9 cellular contexts compared by ENCODE assay signal in genomic region chr1:116540088-116540487, GRCh38. TPM values are rescaled to one million over a fixed set of nuclear protein-coding genes. Genes with fewer than 3 reads are reported as not detected.
A peak's percentile ranks its signal among the peaks of the same experiment; 100 is the strongest.
DNase-seq lines count a peak whose midpoint lies in the region; ATAC-seq and TF ChIP-seq lines count a peak whose summit lies in the region.
"Had no signal": no experiment of that assay in that cellular context is flagged by ENCODE, and none has a peak within 500 bp of the region (broad histone marks: within the 10 kb centered on the region; RNA-seq: fewer than 3 reads in every experiment).

No MANE protein-coding gene starts in this region.

- no peak overlapping the region for H3K4me3 Mint-ChIP-seq in HFFc6

- no peaks in the 10 kb centered on the region for H3K27me3 Mint-ChIP-seq in HFFc6 (ENCODE audit: insufficient read depth)

- DNase-seq in KBM-7 (peak; percentile 55), germinal center (ENCODE audit: low spot score) (peak; percentile 47), cortex of kidney (lab: John Stamatoyannopoulos, UW) (no peak), HFFc6 (no peak), NCI-H2107 treated with DMSO at 0.1 percent for 48 hours (lab: John Stamatoyannopoulos, UW; ENCODE audit: unreplicated experiment) (no peak), anterior cingulate cortex (lab: John Stamatoyannopoulos, UW) (no peak)
- DNase-seq: stomach had no signal

- TF ChIP-seq CTCF in HFFc6 (IDR thresholded peaks at IDR 0.05): no peak

- peaks cover 35% of the 10 kb centered on the region for H3K36me3 Mint-ChIP-seq in HFFc6 (ENCODE audit: low read depth)

- peaks cover 51% of the 10 kb centered on the region for H3K4me1 Mint-ChIP-seq in HFFc6 (ENCODE audit: low read depth)

- H3K27ac Mint-ChIP-seq in HFFc6: no peak overlapping the region

- ATAC-seq in GM18519 (IDR thresholded peaks at IDR 0.05; ENCODE audit: low FRiP score, unreplicated experiment) (peak; percentile 40), GM21717 (IDR thresholded peaks at IDR 0.05; ENCODE audit: unreplicated experiment) (peak; percentile 38)

- in situ Hi-C loops in KBM-7 (cut with MboI; ENCODE audit: low pct_unique_long_range_greater_than_20kb, low sequenced_read_pairs): no loop called here

- H3K9me3 Mint-ChIP-seq in HFFc6: no peaks in the 10 kb centered on the region

RNA-seq across cellular contexts. Expression of gene CD58, which starts 30.7 kb away (rescaled TPM):
- total RNA-seq in HFFc6 (2021; fragmentation: NEBNext Ultra II Directional; extraction: Animal tissue kit (Norgen Biotek cat#: 25700)): 1 to 10 TPM; 6.6 to 9.5 (median 8.5) TPM

Comparison
In these comparisons a context has a peak if more than half of its experiments do, and no peak if none do; other contexts are left out.
1. DNase-seq: peak in KBM-7 (single experiment) and germinal center (single experiment); none in cortex of kidney (single experiment), HFFc6 (single experiment), NCI-H2107 treated with DMSO at 0.1 percent for 48 hours (single experiment) and anterior cingulate cortex (0 of 58).